ENCODE assay signal across 23 cellular contexts in genomic region chr4:75705198-75705712, GRCh38. TPM values are rescaled to one million over a fixed set of nuclear protein-coding genes. Genes with fewer than 3 reads are reported as not detected.
DNase-seq lines count a peak whose midpoint lies in the region; ATAC-seq and TF ChIP-seq lines count a peak whose summit lies in the region.
"Had no signal": no experiment of that assay in that cellular context is flagged by ENCODE, and none has a peak within 500 bp of the region (broad histone marks: within the 10 kb centered on the region; RNA-seq: fewer than 3 reads in every experiment).

No MANE protein-coding gene starts in this region.

- no TSS peak for BruUV-seq in HCT116 (replicated peaks; lab: Mats Ljungman, UMichigan)

- H3K36me3 Mint-ChIP-seq in neural progenitor cell = no peaks in the 10 kb centered on the region
- H3K36me3 Mint-ChIP-seq: natural killer cell treated with Interleukin-12 subunit alpha and Interleukin-12 subunit beta and Interleukin-15 and Interleukin-18, amount 100 ng/mL, for 72 hours had no signal

- no peak for TF ChIP-seq RAD21 in HCT116 (IDR thresholded peaks at IDR 0.05; ENCODE audit: low read depth)

- H3K4me3 ChIP-seq in HCT116 (replicated peaks in 1 of 2; ENCODE audit: low read depth in 1 of 2, low read length in 2 of 2) = no peak overlapping the region
- H3K4me3 ChIP-seq in astrocyte of the cerebellum (ENCODE audit: low read depth, low read length) = no peak overlapping the region
- H3K4me3 ChIP-seq in neural progenitor cell = no peak overlapping the region
- no peak overlapping the region for H3K4me3 ChIP-seq in lower lobe of right lung
- H3K4me3 ChIP-seq in right cardiac atrium (ENCODE audit: low read length) = no peak overlapping the region
- H3K4me3 ChIP-seq: uterus had no signal

- H3K4me1 ChIP-seq in HCT116 (ENCODE audit: control insufficient read depth in 1 of 2, insufficient read depth in 2 of 2, low read length in 2 of 2) (no peaks in the 10 kb centered on the region), neural progenitor cell (peaks cover 15% of the 10 kb centered on the region), lower lobe of right lung (no peaks in the 10 kb centered on the region), right cardiac atrium (ENCODE audit: control insufficient read depth, insufficient read depth, low read length) (peaks cover 2% of the 10 kb centered on the region)
- H3K4me1 ChIP-seq: uterus had no signal

- H3K4me1 Mint-ChIP-seq in neural progenitor cell = peaks cover 13% of the 10 kb centered on the region

- no peaks in the 10 kb centered on the region for H3K9me2 ChIP-seq in HCT116 (ENCODE audit: insufficient read depth)

- TF ChIP-seq POLR2A in HCT116 (IDR thresholded peaks at IDR 0.05; ENCODE audit: borderline replicate concordance, extremely low read depth, insufficient read depth, insufficient read length) = no peak

- in situ Hi-C loops in astrocyte of the cerebellum (cut with HindIII; ENCODE audit: low sequenced_read_pairs) = no loop called here

- 99% methylated on average over 4 of the region's 4 CpGs for WGBS in right cardiac atrium

- CTCF ChIA-PET in HCT116 (lab: Charles Lee) = no interaction called here

- H2AFZ ChIP-seq in HCT116 (ENCODE audit: low read depth, low read length, poor library complexity, severe bottlenecking) (no peak overlapping the region), neural progenitor cell (replicated peaks) (peak overlapping the region; percentile 11)

- H3K4me3 Mint-ChIP-seq in neural progenitor cell = peak overlapping the region; percentile 30
- H3K4me3 Mint-ChIP-seq: activated CD8-positive, alpha-beta T cell treated with anti-CD3 and anti-CD28 coated beads, Interleukin-2, amount 10 ng/mL, durations not matched to agents 7 days and 5 days; activated T-cell treated with anti-CD3 and anti-CD28 coated beads, Interleukin-2, amount 50 U/mL, for 24 hours; CD14-positive monocyte; natural killer cell treated with Interleukin-12 subunit alpha and Interleukin-12 subunit beta and Interleukin-15 and Interleukin-18, amount 100 ng/mL, for 72 hours had no signal

- H3K27me3 ChIP-seq in HCT116 (ENCODE audit: insufficient read depth, low read length) (no peaks in the 10 kb centered on the region), neural progenitor cell (no peaks in the 10 kb centered on the region), lower lobe of right lung (ENCODE audit: low read depth) (no peaks in the 10 kb centered on the region), right cardiac atrium (ENCODE audit: control insufficient read depth, insufficient read depth) (no peaks in the 10 kb centered on the region)
- H3K27me3 ChIP-seq: uterus had no signal

- TF ChIP-seq CTCF in HCT116 (IDR thresholded peaks at IDR 0.05 in 2 of 3, conservative IDR thresholded peaks at IDR 0.05 in 1 of 3; ENCODE audit: borderline replicate concordance in 1 of 3, insufficient read depth in 1 of 3, low read depth in 2 of 3, low read length in 2 of 3) (no peak), astrocyte of the cerebellum (IDR thresholded peaks at IDR 0.05; ENCODE audit: low read depth, low read length, missing control alignments) (peak; percentile 31), neural progenitor cell (IDR thresholded peaks at IDR 0.05) (peak; percentile 40), lower lobe of right lung (IDR thresholded peaks at IDR 0.05) (no peak)

- H3K79me2 ChIP-seq in HCT116 (ENCODE audit: insufficient read depth, low read length) = peaks cover 10% of the 10 kb centered on the region; the same call in 1 of the 2 replicates
- H3K79me2 ChIP-seq in neural progenitor cell (ENCODE audit: low read depth) = peaks cover 53% of the 10 kb centered on the region

- no peak overlapping the region for H3K9ac ChIP-seq in HCT116 (ENCODE audit: low read length)
- no peak overlapping the region for H3K9ac ChIP-seq in neural progenitor cell
- H3K9ac ChIP-seq: KMS-11 had no signal

- POLR2A ChIA-PET in HCT116 (lab: Charles Lee) = no interaction called here

- intact Hi-C loops in HCT116 (cut with micrococcal nuclease) = no loop called here
- intact Hi-C loops in lower lobe of right lung (cut with DNase I) = no loop called here
- intact Hi-C loops in right cardiac atrium (cut with DNase I) = no loop called here

- H3K27ac Mint-ChIP-seq in neural progenitor cell = peak overlapping the region; percentile 90
- H3K27ac Mint-ChIP-seq: activated CD8-positive, alpha-beta T cell treated with anti-CD3 and anti-CD28 coated beads, Interleukin-2, amount 10 ng/mL, durations not matched to agents 7 days and 5 days; activated T-cell treated with anti-CD3 and anti-CD28 coated beads, Interleukin-2, amount 50 U/mL, for 24 hours; natural killer cell treated with Interleukin-12 subunit alpha and Interleukin-12 subunit beta and Interleukin-15 and Interleukin-18, amount 100 ng/mL, for 72 hours had no signal

- H3K4me2 ChIP-seq in HCT116 (ENCODE audit: low read length) (no peak overlapping the region), neural progenitor cell (peak overlapping the region; percentile 41)
- H3K4me2 ChIP-seq: KMS-11 had no signal

- DNase-seq in HCT116 (ENCODE audit: low read depth, low spot score) (no peak), astrocyte of the cerebellum (ENCODE audit: low read depth) (peak; percentile 29), iPS DF 4.7 (ENCODE audit: extremely low read depth, low spot score) (peak; percentile 87), neural progenitor cell (ENCODE audit: low spot score) (peak; percentile 77), lower lobe of right lung (no peak), SW480 (ENCODE audit: low spot score) (no peak), right cardiac atrium (no peak)
- DNase-seq in stimulated activated CD4-positive, alpha-beta T cell treated with anti-CD3 and anti-CD28 coated beads, Interleukin-2, amount 100 ng/mL, for 48 hours = no peak
- DNase-seq: activated CD4-positive, CD25-positive, alpha-beta regulatory T cell treated with anti-CD3 and anti-CD28 coated beads, Interleukin-2, amount 50 U/mL, for 72 hours; activated CD8-positive, alpha-beta T cell treated with anti-CD3 and anti-CD28 coated beads, Interleukin-2, amount 10 ng/mL, durations not matched to agents 7 days and 5 days; activated naive CD4-positive, alpha-beta T cell; activated T-cell treated with anti-CD3 and anti-CD28 coated beads, Interleukin-2, amount 50 U/mL, for 24 hours; amniotic stem cell; dermis blood vessel endothelial cell; mesenchymal stem cell; MV-4-11; NCI-H1694; NCI-H69; uterus had no signal

- peaks cover 3% of the 10 kb centered on the region for H3K27me3 Mint-ChIP-seq in neural progenitor cell (ENCODE audit: insufficient read depth, low read depth)
- H3K27me3 Mint-ChIP-seq: activated T-cell treated with anti-CD3 and anti-CD28 coated beads, Interleukin-2, amount 50 U/mL, for 24 hours; natural killer cell treated with Interleukin-12 subunit alpha and Interleukin-12 subunit beta and Interleukin-15 and Interleukin-18, amount 100 ng/mL, for 72 hours had no signal

- H3F3A ChIP-seq in neural progenitor cell (ENCODE audit: low read depth) = peaks cover 21% of the 10 kb centered on the region

- H3K36me3 ChIP-seq in HCT116 (ENCODE audit: control insufficient read depth in 1 of 2, insufficient read depth in 2 of 2, low read length in 2 of 2) (no peaks in the 10 kb centered on the region), neural progenitor cell (no peaks in the 10 kb centered on the region), lower lobe of right lung (no peaks in the 10 kb centered on the region)
- H3K36me3 ChIP-seq: uterus had no signal

- H3K27ac ChIP-seq in HCT116 (ENCODE audit: low read depth, low read length) (no peak overlapping the region), neural progenitor cell (peak overlapping the region; percentile 88), lower lobe of right lung (no peak overlapping the region), right cardiac atrium (ENCODE audit: low read length) (no peak overlapping the region)
- H3K27ac ChIP-seq: epithelial cell of prostate, KMS-11, uterus had no signal

- RAD21 ChIA-PET in HCT116 (lab: Charles Lee; ENCODE audit: low non-redundant PET in 1 of 2, low total read pairs in 2 of 2, uncharacterized antibody in 2 of 2, unreplicated experiment in 2 of 2) = no interaction called here

- no peaks in the 10 kb centered on the region for H4K20me1 ChIP-seq in HCT116 (ENCODE audit: insufficient read depth)
- no peaks in the 10 kb centered on the region for H4K20me1 ChIP-seq in neural progenitor cell (ENCODE audit: low read depth)

- ATAC-seq in HCT116 (0 out of 2 replicates have a peak, but pooled peaks have one; percentile 42), lower lobe of right lung (no peak), right cardiac atrium (no peak)
- ATAC-seq: activated CD8-positive, alpha-beta T cell treated with anti-CD3 and anti-CD28 coated beads, Interleukin-2, amount 10 ng/mL, durations not matched to agents 7 days and 5 days; natural killer cell treated with Interleukin-12 subunit alpha and Interleukin-12 subunit beta and Interleukin-15 and Interleukin-18, amount 100 ng/mL, for 72 hours had no signal

- H3K9me3 Mint-ChIP-seq in neural progenitor cell = no peaks in the 10 kb centered on the region
- H3K9me3 Mint-ChIP-seq: activated T-cell treated with anti-CD3 and anti-CD28 coated beads, Interleukin-2, amount 50 U/mL, for 24 hours; natural killer cell treated with Interleukin-12 subunit alpha and Interleukin-12 subunit beta and Interleukin-15 and Interleukin-18, amount 100 ng/mL, for 72 hours had no signal

- H3K9me3 ChIP-seq in HCT116 (ENCODE audit: control insufficient read depth in 1 of 2, insufficient read depth in 1 of 2, low read depth in 1 of 2, low read length in 2 of 2) (no peaks in the 10 kb centered on the region), neural progenitor cell (ENCODE audit: low read depth) (no peaks in the 10 kb centered on the region), lower lobe of right lung (no peaks in the 10 kb centered on the region), right cardiac atrium (ENCODE audit: control insufficient read depth, low read length) (no peaks in the 10 kb centered on the region)
- H3K9me3 ChIP-seq: uterus had no signal

TF ChIP-seq in HCT116, 20 proteins besides CTCF, POLR2A, EP300 and RAD21 (continues in another document):
- TF ChIP-seq TCF7L2 (IDR thresholded peaks at IDR 0.05; ENCODE audit: borderline replicate concordance, extremely low read depth, insufficient read depth, insufficient read length) = no peak
- TF ChIP-seq YY1 (IDR thresholded peaks at IDR 0.05; ENCODE audit: extremely low read depth, insufficient replicate concordance, low read depth, low read length) = no peak
- TF ChIP-seq SP1 (IDR thresholded peaks at IDR 0.05; ENCODE audit: low read depth) = no peak
- no peak for TF ChIP-seq CEBPB (IDR thresholded peaks at IDR 0.05; ENCODE audit: low read depth)

RNA-seq across cellular contexts. Expression of gene USO1, which starts 19.1 kb away (rescaled TPM):
- total RNA-seq in HCT116 (2021; ENCODE audit: unreplicated experiment) = 72.7 TPM
- polyA plus RNA-seq in HCT116 (2012) = 24.2 and 28.3 TPM in 2 replicates
- 80.4 and 114 TPM in 2 replicates for total RNA-seq in neural progenitor cell (ENCODE audit: low replicate concordance)
- 55.6 TPM for total RNA-seq in lower lobe of right lung
- 100 to 1,000 TPM in 2 of 4 donors, 10 to 100 TPM in 2; 93.6 to 103 (median 99.1) TPM for total RNA-seq in right cardiac atrium
- polyA plus RNA-seq in right cardiac atrium = 47.4 TPM

RNA-seq across cellular contexts. Expression of gene G3BP2, which starts 32.0 kb away (rescaled TPM):
- total RNA-seq in HCT116 (2021; ENCODE audit: unreplicated experiment) (153 TPM), neural progenitor cell (ENCODE audit: low replicate concordance) (218 and 241 TPM in 2 replicates), lower lobe of right lung (101 TPM), right cardiac atrium (100 to 1,000 TPM in 1 of 4 donors, 10 to 100 TPM in 3; 79.5 to 124 (median 86.8) TPM)
- 52.1 and 57.9 TPM in 2 replicates for polyA plus RNA-seq in HCT116 (2012)
- polyA plus RNA-seq in right cardiac atrium = 22.3 TPM

Comparison
In these comparisons a context has a peak if more than half of its experiments do, and no peak if none do; other contexts are left out.
1. DNase-seq: peak in astrocyte of the cerebellum (single experiment), iPS DF 4.7 (single experiment) and neural progenitor cell (single experiment); none in HCT116 (single experiment), lower lobe of right lung (single experiment), stimulated activated CD4-positive, alpha-beta T cell treated with anti-CD3 and anti-CD28 coated beads, Interleukin-2, amount 100 ng/mL, for 48 hours (0 of 2), SW480 (single experiment) and right cardiac atrium (0 of 3).
2. CTCF ChIP-seq: peak in astrocyte of the cerebellum (single experiment) and neural progenitor cell (single experiment); none in HCT116 (0 of 3) and lower lobe of right lung (single experiment).